Comparison of ENCODE assay signal across 27 cellular contexts in the genomic region with DNA sequence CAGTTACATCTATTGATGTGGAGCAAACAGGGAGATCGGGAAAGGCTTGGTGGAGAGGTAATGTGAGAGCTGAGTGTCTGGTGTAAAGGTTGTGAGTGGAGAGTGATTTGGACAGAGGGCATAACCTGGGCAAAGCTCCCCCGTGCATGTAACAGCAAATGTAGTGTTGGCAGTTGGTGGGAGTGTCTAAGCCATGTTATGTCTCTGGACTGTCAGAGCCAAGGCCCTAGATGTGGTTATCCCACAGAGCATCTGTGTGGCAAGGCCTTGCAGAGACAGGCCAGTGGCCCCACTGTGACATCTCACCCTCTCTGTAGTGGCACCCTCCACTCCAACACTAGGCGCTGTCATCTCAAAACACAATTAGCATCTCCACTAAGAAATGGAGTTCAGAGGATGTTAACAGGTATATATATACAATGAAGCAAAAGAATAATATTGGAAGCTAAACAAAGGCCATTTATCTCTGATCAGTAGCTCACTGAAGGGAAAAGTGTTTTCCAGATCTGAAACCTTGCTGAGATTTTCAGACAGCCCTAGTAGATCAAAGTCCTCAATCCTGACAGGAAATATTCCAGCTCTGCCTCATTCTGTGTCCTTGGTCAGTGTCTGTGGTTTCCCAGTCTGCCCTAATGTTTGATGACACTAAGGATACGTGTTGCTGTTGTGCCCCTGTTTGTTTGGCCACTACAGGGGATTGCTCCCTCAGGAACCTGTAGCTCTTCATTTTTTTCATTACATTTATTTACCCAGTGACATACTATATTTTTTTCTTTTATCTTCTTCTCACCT. TPM values are rescaled to one million over a fixed set of nuclear protein-coding genes. Genes with fewer than 3 reads are reported as not detected.
DNase-seq lines count a peak whose midpoint lies in the region; ATAC-seq, FAIRE-seq and TF ChIP-seq lines count a peak whose summit lies in the region.
"Had no signal": no experiment of that assay in that cellular context is flagged by ENCODE, and none has a peak within 500 bp of the region (broad histone marks: within the 10 kb centered on the region; RNA-seq: fewer than 3 reads in every experiment).

No MANE protein-coding gene starts in this region.

- peaks cover 45% of the 10 kb centered on the region for H3K4me1 Mint-ChIP-seq in astrocyte (ENCODE audit: low read depth, unreplicated experiment)

- 79 to 90% (median 80%) methylated on average over 4 of the region's 4 CpGs for WGBS in small intestine, 3 donors
- WGBS in mesenchymal stem cell, result 91% methylated on average over 3 of the region's 4 CpGs

- H3K9me3 ChIP-seq in astrocyte (ENCODE audit: insufficient read depth, low read depth, low read length) (no peaks in the 10 kb centered on the region), small intestine (ENCODE audit: control insufficient read depth, low read depth) (no peaks in the 10 kb centered on the region), left lung (no peaks in the 10 kb centered on the region), mesenchymal stem cell (ENCODE audit: control insufficient read depth, low read length) (no peaks in the 10 kb centered on the region)
- H3K9me3 ChIP-seq: lower lobe of right lung, Peyer's patch, prostate gland, thoracic aorta had no signal

- intact Hi-C loops in left colon (cut with DNase I, micrococcal nuclease), result no loop called here
- intact Hi-C loops in left lung (cut with DNase I), result no loop called here

- FAIRE-seq in astrocyte (lab: Jason Lieb, UNC) (no peak), small intestine (lab: Jason Lieb, UNC) (no peak)
- FAIRE-seq: D721Med had no signal

- H3K4me2 ChIP-seq in astrocyte (ENCODE audit: low read length), result no peak overlapping the region
- no peak overlapping the region for H3K4me2 ChIP-seq in mesenchymal stem cell (ENCODE audit: low read length, poor library complexity, severe bottlenecking)

- no peak for TF ChIP-seq POLR2A in GM18505 (IDR thresholded peaks at IDR 0.05; ENCODE audit: borderline replicate concordance, extremely low read depth, insufficient read depth, insufficient read length)

- no peak for TF ChIP-seq CTCF in astrocyte (IDR thresholded peaks at IDR 0.05; ENCODE audit: insufficient read depth, low read depth, low read length)
- TF ChIP-seq CTCF in left lung (IDR thresholded peaks at IDR 0.05), result no peak

- no peak overlapping the region for H2BK5ac ChIP-seq in mesenchymal stem cell (ENCODE audit: low read depth, low read length, poor library complexity, severe bottlenecking)

- no peaks in the 10 kb centered on the region for H3K9me3 Mint-ChIP-seq in astrocyte (ENCODE audit: unreplicated experiment)
- H3K9me3 Mint-ChIP-seq: activated naive CD4-positive, alpha-beta T cell treated with anti-CD3 and anti-CD28 coated beads, Interleukin-2, amount 50 U/mL, for 72 hours; CD4-positive, alpha-beta T cell; H9 had no signal

- peaks cover 56% of the 10 kb centered on the region for H3K79me2 ChIP-seq in astrocyte (ENCODE audit: insufficient read depth, low read length)

- H3K27me3 Mint-ChIP-seq in astrocyte (ENCODE audit: low read depth, unreplicated experiment), result no peaks in the 10 kb centered on the region
- H3K27me3 Mint-ChIP-seq: activated CD8-positive, alpha-beta T cell treated with anti-CD3 and anti-CD28 coated beads for 36 hours; CD4-positive, alpha-beta T cell; stimulated activated naive CD8-positive, alpha-beta T cell treated with anti-CD3 and anti-CD28 coated beads, Interleukin-15, Interleukin-2, amounts not matched to agents 100 ng/mL and 50 ng/mL, for 24 hours had no signal

- H2AK5ac ChIP-seq in mesenchymal stem cell (ENCODE audit: low read length, severe bottlenecking), result no peak overlapping the region

- H3K4me3 Mint-ChIP-seq in astrocyte (ENCODE audit: unreplicated experiment), result no peak overlapping the region
- H3K4me3 Mint-ChIP-seq: activated CD8-positive, alpha-beta T cell treated with anti-CD3 and anti-CD28 coated beads for 36 hours; CD4-positive, alpha-beta T cell; H9; stimulated activated naive CD8-positive, alpha-beta T cell treated with anti-CD3 and anti-CD28 coated beads, Interleukin-15, Interleukin-2, amounts not matched to agents 100 ng/mL and 50 ng/mL, for 24 hours had no signal

- H2BK12ac ChIP-seq in mesenchymal stem cell (ENCODE audit: low read length in 2 of 2), result no peak overlapping the region

- no peak overlapping the region for H3K9ac ChIP-seq in astrocyte (ENCODE audit: low read length)
- H3K9ac ChIP-seq in mesenchymal stem cell (ENCODE audit: low read length), result no peak overlapping the region

- no peak overlapping the region for H3K23ac ChIP-seq in mesenchymal stem cell (ENCODE audit: low read length in 2 of 2)

- peaks cover 43% of the 10 kb centered on the region for H4K20me1 ChIP-seq in astrocyte (ENCODE audit: insufficient read depth, low read length)

- H3K36me3 Mint-ChIP-seq in astrocyte (ENCODE audit: low read depth, unreplicated experiment), result no peaks in the 10 kb centered on the region

- peak overlapping the region in 1 of 2 experiments; percentile 5 for H3K18ac ChIP-seq in mesenchymal stem cell (ENCODE audit: low read depth in 1 of 2, low read length in 2 of 2)

- H3K27me3 ChIP-seq in astrocyte (ENCODE audit: insufficient read depth, low read length), result no peaks in the 10 kb centered on the region
- H3K27me3 ChIP-seq in small intestine (ENCODE audit: control insufficient read depth in 2 of 2, insufficient read depth in 2 of 2, low read length in 2 of 2), result no peaks in the 10 kb centered on the region
- no peaks in the 10 kb centered on the region for H3K27me3 ChIP-seq in left lung
- no peaks in the 10 kb centered on the region for H3K27me3 ChIP-seq in mesenchymal stem cell (ENCODE audit: control insufficient read depth in 1 of 2, insufficient read depth in 1 of 2, low read length in 2 of 2)
- H3K27me3 ChIP-seq: Peyer's patch had no signal

- DNase-seq in M059J (ENCODE audit: low read depth) (peak; percentile 3), astrocyte (ENCODE audit: low read depth) (peak; percentile 8), left colon (no peak), small intestine (peak; percentile 30), left lung (no peak), mesenchymal stem cell (no peak), NCI-H2107 treated with DMSO at 0.1 percent for 48 hours (lab: John Stamatoyannopoulos, UW; ENCODE audit: unreplicated experiment) (no peak)
- DNase-seq: activated CD4-positive, CD25-positive, alpha-beta regulatory T cell treated with anti-CD3 and anti-CD28 coated beads, Interleukin-2, amount 50 U/mL, for 72 hours; activated CD8-positive, alpha-beta T cell treated with anti-CD3 and anti-CD28 coated beads for 36 hours; anterior cingulate cortex; CD4-positive, alpha-beta T cell; H9; hypothalamus; lower lobe of right lung; NCI-H1105; NCI-H187 treated with DMSO at 0.1 percent for 48 hours; NCI-H526 treated with DMSO at 0.1 percent for 48 hours; Peyer's patch; SIG-M5; T-helper 1 cell had no signal

- H3K79me1 ChIP-seq in mesenchymal stem cell (replicated peaks; ENCODE audit: low read length, poor library complexity, severe bottlenecking), result peaks cover 11% of the 10 kb centered on the region

- H4K8ac ChIP-seq in mesenchymal stem cell (ENCODE audit: low read length), result no peak overlapping the region

- peaks cover 8% of the 10 kb centered on the region for H3K4me1 ChIP-seq in astrocyte (ENCODE audit: insufficient read depth, low read length)
- H3K4me1 ChIP-seq in small intestine (ENCODE audit: control insufficient read depth in 2 of 2, insufficient read depth in 1 of 2, low read depth in 1 of 2, low read length in 1 of 2), result peaks cover 0 to 6% of the 10 kb centered on the region in 2 donors
- H3K4me1 ChIP-seq in left lung, result peaks cover 12 to 21% of the 10 kb centered on the region in 2 donors
- no peaks in the 10 kb centered on the region for H3K4me1 ChIP-seq in mesenchymal stem cell (ENCODE audit: control insufficient read depth, insufficient read depth, low read depth, low read length)
- H3K4me1 ChIP-seq: prostate gland had no signal

- no peak overlapping the region for H4K91ac ChIP-seq in mesenchymal stem cell (ENCODE audit: low read length)

- H3K4ac ChIP-seq in mesenchymal stem cell (ENCODE audit: low read depth in 1 of 2, low read length in 2 of 2), result no peak overlapping the region

- H3K36me3 ChIP-seq in astrocyte (ENCODE audit: insufficient read depth, low read length) (no peaks in the 10 kb centered on the region), small intestine (ENCODE audit: control insufficient read depth in 2 of 2, insufficient read depth in 2 of 2, low read length in 2 of 2) (no peaks in the 10 kb centered on the region), left lung (no peaks in the 10 kb centered on the region), mesenchymal stem cell (ENCODE audit: control insufficient read depth in 1 of 2, insufficient read depth in 2 of 2, low read depth in 1 of 2, low read length in 2 of 2) (no peaks in the 10 kb centered on the region)
- H3K36me3 ChIP-seq: lower lobe of right lung, Peyer's patch, prostate gland, thoracic aorta had no signal

- H2AFZ ChIP-seq in astrocyte (ENCODE audit: low read depth, low read length) (no peak overlapping the region), mesenchymal stem cell (ENCODE audit: low read depth, low read length) (no peak overlapping the region)

- H3K27ac Mint-ChIP-seq in astrocyte (ENCODE audit: unreplicated experiment), result peak overlapping the region; percentile 64
- H3K27ac Mint-ChIP-seq: activated CD8-positive, alpha-beta T cell treated with anti-CD3 and anti-CD28 coated beads for 36 hours; activated naive CD4-positive, alpha-beta T cell treated with anti-CD3 and anti-CD28 coated beads, Interleukin-2, amount 50 U/mL, for 72 hours; CD4-positive, alpha-beta T cell; stimulated activated naive CD8-positive, alpha-beta T cell treated with anti-CD3 and anti-CD28 coated beads, Interleukin-15, Interleukin-2, amounts not matched to agents 100 ng/mL and 50 ng/mL, for 24 hours had no signal

- no peak overlapping the region for H3K4me3 ChIP-seq in astrocyte (ENCODE audit: insufficient read depth, low read depth, low read length)
- H3K4me3 ChIP-seq in small intestine (ENCODE audit: low read depth in 1 of 2, low read length in 2 of 2), result no peak overlapping the region
- no peak overlapping the region for H3K4me3 ChIP-seq in left lung
- H3K4me3 ChIP-seq in mesenchymal stem cell (ENCODE audit: insufficient read depth in 1 of 2, low read depth in 1 of 2, low read length in 2 of 2), result no peak overlapping the region
- H3K4me3 ChIP-seq: coronary artery, lower lobe of right lung, Peyer's patch, prostate gland, thoracic aorta had no signal

- ATAC-seq in left colon (peak; percentile 55), left lung (no peak), GM18505 (IDR thresholded peaks at IDR 0.05; ENCODE audit: unreplicated experiment) (no peak)
- ATAC-seq: activated CD8-positive, alpha-beta T cell treated with anti-CD3 and anti-CD28 coated beads for 36 hours; activated naive CD4-positive, alpha-beta T cell treated with anti-CD3 and anti-CD28 coated beads, Interleukin-2, amount 50 U/mL, for 72 hours; lower lobe of right lung had no signal

- H2BK120ac ChIP-seq in mesenchymal stem cell (ENCODE audit: low read depth, low read length), result no peak overlapping the region

- H3K27ac ChIP-seq in astrocyte (ENCODE audit: low read depth, low read length) (no peak overlapping the region), small intestine (ENCODE audit: low read depth in 1 of 2, low read length in 1 of 2) (no peak overlapping the region), left lung (no peak overlapping the region), mesenchymal stem cell (ENCODE audit: low read length, poor library complexity, severe bottlenecking) (no peak overlapping the region)
- H3K27ac ChIP-seq: coronary artery, lower lobe of right lung, Peyer's patch, prostate gland, thoracic aorta had no signal

- H2BK15ac ChIP-seq in mesenchymal stem cell (ENCODE audit: low read depth, poor library complexity, severe bottlenecking), result no peak overlapping the region

- no peak overlapping the region for H3K14ac ChIP-seq in mesenchymal stem cell (ENCODE audit: low read length in 2 of 2)

RNA-seq across cellular contexts. Expression of a gene that starts 20.2 kb away (rescaled TPM):
- 71.0 and 78.4 TPM in 2 replicates for total RNA-seq in M059J (2014; rRNA removed; shearing (Covaris generic))
- total RNA-seq in astrocyte (106 and 118 TPM in 2 replicates), left colon (100 to 1,000 TPM in 1 of 2 donors, 10 to 100 TPM in 1; 95.5 to 101 TPM), left lung (100 to 1,000 TPM; 100 to 121 TPM)
- polyA plus RNA-seq in small intestine, result 100 to 1,000 TPM; 145 to 192 (median 172) TPM
- 215 TPM for polyA plus RNA-seq in mesenchymal stem cell (2013, experiment 1 of 2)
- polyA plus RNA-seq in mesenchymal stem cell (2013, experiment 2 of 2), result 218 TPM

RNA-seq across cellular contexts. Expression of a gene that starts 21.6 kb away (rescaled TPM):
- 6.0 and 9.3 TPM in 2 replicates for total RNA-seq in M059J (2014; rRNA removed; shearing (Covaris generic))
- total RNA-seq in astrocyte (7.7 and 8.7 TPM in 2 replicates), left colon (10 to 100 TPM; 26.1 to 36.4 TPM), left lung (10 to 100 TPM; 24.8 to 25.9 TPM)
- 10 to 100 TPM in 2 of 3 donors, 1 to 10 TPM in 1; 9.6 to 21.0 (median 15.4) TPM for polyA plus RNA-seq in small intestine
- 5.6 TPM for polyA plus RNA-seq in mesenchymal stem cell (2013, experiment 1 of 2)
- polyA plus RNA-seq in mesenchymal stem cell (2013, experiment 2 of 2), result 5.7 TPM

Comparison
In these comparisons a context has a peak if more than half of its experiments do, and no peak if none do; other contexts are left out.
1. DNase-seq: peak in M059J (single experiment), astrocyte (single experiment) and small intestine (single experiment); none in left colon (0 of 2), left lung (0 of 2), mesenchymal stem cell (single experiment) and NCI-H2107 treated with DMSO at 0.1 percent for 48 hours (single experiment).